13 cellular contexts compared by ENCODE assay signal in genomic region chr17:81652901-81653771, GRCh38. TPM values are rescaled to one million over a fixed set of nuclear protein-coding genes. Genes with fewer than 3 reads are reported as not detected.
DNase-seq lines count a peak whose midpoint lies in the region; ATAC-seq and TF ChIP-seq lines count a peak whose summit lies in the region.
"Had no signal": no experiment of that assay in that cellular context is flagged by ENCODE, and none has a peak within 500 bp of the region (broad histone marks: within the 10 kb centered on the region; RNA-seq: fewer than 3 reads in every experiment).

No MANE protein-coding gene starts in this region.

- TF ChIP-seq RAD21 in IMR-90 (IDR thresholded peaks at IDR 0.05; ENCODE audit: low read length) = no peak

- no peak for TF ChIP-seq POLR2A in IMR-90 (IDR thresholded peaks at IDR 0.05; ENCODE audit: low read depth, low read length)

- H3K9me1 ChIP-seq in IMR-90 (ENCODE audit: insufficient read depth, low read length) = peaks cover 12% of the 10 kb centered on the region

- no peak overlapping the region for H2BK5ac ChIP-seq in IMR-90 (ENCODE audit: low read depth, low read length, poor library complexity, severe bottlenecking)

- ATAC-seq in IMR-90 (ENCODE audit: low read depth) (no peak), GM21786 (IDR thresholded peaks at IDR 0.05; ENCODE audit: unreplicated experiment) (no peak)
- peak; percentile 64 to 66 for ATAC-seq in natural killer cell treated with Interleukin-12 subunit alpha and Interleukin-12 subunit beta and Interleukin-15 and Interleukin-18, amount 100 ng/mL, for 72 hours

- no peak for TF ChIP-seq CTCF in IMR-90 (conservative IDR thresholded peaks at IDR 0.05; ENCODE audit: low read depth, low read length)

- H3K4me2 ChIP-seq in IMR-90 (ENCODE audit: low read depth, low read length) = no peak overlapping the region

- peak overlapping the region; percentile 70 for H3K4me3 Mint-ChIP-seq in dendritic cell treated with granulocyte-macrophage colony-stimulating factor and Interleukin-4, amounts not matched to agents 40 ng/mL and 50 ng/mL, for 4 days
- peak overlapping the region; percentile 86 for H3K4me3 Mint-ChIP-seq in natural killer cell treated with Interleukin-12 subunit alpha and Interleukin-12 subunit beta and Interleukin-15 and Interleukin-18, amount 100 ng/mL, for 72 hours

- peak overlapping the region; percentile 28 for H2AK9ac ChIP-seq in IMR-90 (replicated peaks; ENCODE audit: low read depth, low read length, poor library complexity)

- no peak overlapping the region for H2BK15ac ChIP-seq in IMR-90 (ENCODE audit: low read depth, low read length)

- no peaks in the 10 kb centered on the region for H3K36me3 Mint-ChIP-seq in dendritic cell treated with granulocyte-macrophage colony-stimulating factor and Interleukin-4, amounts not matched to agents 40 ng/mL and 50 ng/mL, for 4 days (ENCODE audit: low read depth)
- no peaks in the 10 kb centered on the region for H3K36me3 Mint-ChIP-seq in natural killer cell treated with Interleukin-12 subunit alpha and Interleukin-12 subunit beta and Interleukin-15 and Interleukin-18, amount 100 ng/mL, for 72 hours

- H3K56ac ChIP-seq in IMR-90 (ENCODE audit: extremely low read depth, insufficient read depth, low read length) = no peak overlapping the region

- H3K18ac ChIP-seq in IMR-90 (ENCODE audit: low read depth, low read length) = no peak overlapping the region

- H3K4ac ChIP-seq in IMR-90 (ENCODE audit: low read depth, low read length) = no peak overlapping the region

- POLR2A ChIA-PET in IMR-90 (lab: Charles Lee; ENCODE audit: unreplicated experiment) = no interaction called here

- H3K9me3 ChIP-seq in IMR-90 (ENCODE audit: control insufficient read depth, insufficient read depth, low read length) = peaks cover 8% of the 10 kb centered on the region; the same call in 1 of the 2 replicates

- peaks cover 3% of the 10 kb centered on the region; the same call in 1 of the 2 replicates for H4K20me1 ChIP-seq in IMR-90 (ENCODE audit: insufficient read depth, low read length)

- H2AK5ac ChIP-seq in IMR-90 (ENCODE audit: low read depth, low read length) = peak overlapping the region; percentile 39; the same call in 1 of the 2 replicates

- BruUV-seq in IMR-90 (replicated peaks; lab: Mats Ljungman, UMichigan) = no TSS peak

- H2BK20ac ChIP-seq in IMR-90 (ENCODE audit: low read depth, low read length) = no peak overlapping the region

- no peak overlapping the region for H3K27ac ChIP-seq in IMR-90 (ENCODE audit: insufficient read depth, low read length)
- H3K27ac ChIP-seq: uterus had no signal

- H3K23ac ChIP-seq in IMR-90 (ENCODE audit: low read depth, low read length) = no peak overlapping the region

- peak overlapping the region; percentile 77 for H3K27ac Mint-ChIP-seq in dendritic cell treated with granulocyte-macrophage colony-stimulating factor and Interleukin-4, amounts not matched to agents 40 ng/mL and 50 ng/mL, for 4 days
- peak overlapping the region; percentile 46 to 86 for H3K27ac Mint-ChIP-seq in natural killer cell treated with Interleukin-12 subunit alpha and Interleukin-12 subunit beta and Interleukin-15 and Interleukin-18, amount 100 ng/mL, for 72 hours

- peaks cover 34% of the 10 kb centered on the region for H3K27me3 Mint-ChIP-seq in dendritic cell treated with granulocyte-macrophage colony-stimulating factor and Interleukin-4, amounts not matched to agents 40 ng/mL and 50 ng/mL, for 4 days
- peaks cover 0 to 6% of the 10 kb centered on the region in 2 donors for H3K27me3 Mint-ChIP-seq in natural killer cell treated with Interleukin-12 subunit alpha and Interleukin-12 subunit beta and Interleukin-15 and Interleukin-18, amount 100 ng/mL, for 72 hours

- no peak overlapping the region for H3K9ac ChIP-seq in IMR-90 (ENCODE audit: low read depth, low read length)

- no peaks in the 10 kb centered on the region for H3K36me3 ChIP-seq in IMR-90 (ENCODE audit: control insufficient read depth, insufficient read depth, low read length)
- H3K36me3 ChIP-seq: uterus had no signal

- peaks cover 6% of the 10 kb centered on the region for H3K4me1 ChIP-seq in IMR-90 (ENCODE audit: control insufficient read depth, insufficient read depth, low read length)
- H3K4me1 ChIP-seq: uterus had no signal

- dilution Hi-C loops in IMR-90 (cut with HindIII; ENCODE audit: low sequenced_read_pairs, unreplicated experiment) = no loop called here

- in situ Hi-C loops in IMR-90 (cut with MboI; ENCODE audit: low sequenced_read_pairs) = no loop called here

- H3K4me3 ChIP-seq in IMR-90 (ENCODE audit: insufficient read depth, low read depth, low read length) = no peak overlapping the region
- H3K4me3 ChIP-seq: lung, uterus had no signal

- no peak overlapping the region for H4K91ac ChIP-seq in IMR-90 (ENCODE audit: insufficient read depth, low read depth, low read length)

- intact Hi-C loops in IMR-90 (cut with micrococcal nuclease) = no loop called here
- intact Hi-C loops in dendritic cell treated with granulocyte-macrophage colony-stimulating factor and Interleukin-4, amounts not matched to agents 40 ng/mL and 50 ng/mL, for 4 days (cut with micrococcal nuclease) = no loop called here

- no peak overlapping the region for H3K14ac ChIP-seq in IMR-90 (replicated peaks; ENCODE audit: low read depth, low read length)

- peak overlapping the region; percentile 51 for H2AFZ ChIP-seq in IMR-90 (replicated peaks; ENCODE audit: low read length, poor library complexity)

- peaks cover 9% of the 10 kb centered on the region for H3K27me3 ChIP-seq in IMR-90 (ENCODE audit: control insufficient read depth, insufficient read depth, low read length)

- H4K5ac ChIP-seq in IMR-90 (ENCODE audit: low read depth, low read length) = no peak overlapping the region

- H4K8ac ChIP-seq in IMR-90 (ENCODE audit: low read depth in 2 of 2, low read length in 2 of 2) = no peak overlapping the region

- H3K9me3 Mint-ChIP-seq in dendritic cell treated with granulocyte-macrophage colony-stimulating factor and Interleukin-4, amounts not matched to agents 40 ng/mL and 50 ng/mL, for 4 days = no peaks in the 10 kb centered on the region
- H3K9me3 Mint-ChIP-seq in natural killer cell treated with Interleukin-12 subunit alpha and Interleukin-12 subunit beta and Interleukin-15 and Interleukin-18, amount 100 ng/mL, for 72 hours = no peaks in the 10 kb centered on the region

- no peak overlapping the region for H2BK120ac ChIP-seq in IMR-90 (ENCODE audit: low read depth, low read length)

- peaks cover 44% of the 10 kb centered on the region for H3K4me1 Mint-ChIP-seq in dendritic cell treated with granulocyte-macrophage colony-stimulating factor and Interleukin-4, amounts not matched to agents 40 ng/mL and 50 ng/mL, for 4 days (ENCODE audit: low read depth)
- peaks cover 0 to 9% of the 10 kb centered on the region in 2 donors for H3K4me1 Mint-ChIP-seq in natural killer cell treated with Interleukin-12 subunit alpha and Interleukin-12 subunit beta and Interleukin-15 and Interleukin-18, amount 100 ng/mL, for 72 hours (ENCODE audit: low read depth in 2 of 2)

- WGBS in IMR-90 (ENCODE audit: extremely low coverage in 2 of 2, insufficient read length in 1 of 2), 2 experiments = 75% methylated on average over 2 of the region's 29 CpGs; no CpG with 5 or more reads in 1 of the 2 experiments

- DNase-seq in ELF-1 (ENCODE audit: low read depth, low spot score) (peak; percentile 70), IMR-90 (no peak), cerebellar cortex (ENCODE audit: low spot score) (no peak), NOMO-1 treated with dmso at 0.1 percent for 144 hours (lab: John Stamatoyannopoulos, UW; ENCODE audit: unreplicated experiment) (no peak), NCI-H510A treated with DMSO at 0.1 percent for 48 hours (lab: John Stamatoyannopoulos, UW) (no peak)
- DNase-seq in natural killer cell treated with Interleukin-12 subunit alpha and Interleukin-12 subunit beta and Interleukin-15 and Interleukin-18, amount 100 ng/mL, for 72 hours (ENCODE audit: low spot score) = no peak
- DNase-seq: EL, NCI-H1092 treated with DMSO at 0.1 percent for 48 hours, SHP77 treated with DMSO at 0.1 percent for 48 hours, uterus had no signal

- H3K79me1 ChIP-seq in IMR-90 (ENCODE audit: low read depth in 1 of 2, low read length in 2 of 2) = no peaks in the 10 kb centered on the region; a peak in 1 of 4 replicates

- CTCF ChIA-PET in IMR-90 (lab: Yijun Ruan, JAX) = no interaction called here

RNA-seq across cellular contexts. Expression of gene PDE6G, which starts 3.2 kb away (rescaled TPM):
- not detected in 2 replicates for total RNA-seq in IMR-90 (2012; rRNA removed)
- 1.3 and 2.7 TPM in 2 replicates for polyA plus RNA-seq in IMR-90 (2012; rRNA removed)
- 1.0 and 1.4 TPM in 2 replicates for polyA plus RNA-seq in IMR-90 (2012; cell fraction: cytosol; rRNA removed)
- polyA plus RNA-seq in IMR-90 (2012; cell fraction: nucleus; rRNA removed; ENCODE audit: low replicate concordance) = 0.63 and 0.65 TPM in 2 replicates
- 1 to 10 TPM; 4.8 to 8.9 TPM for total RNA-seq in natural killer cell treated with Interleukin-12 subunit alpha and Interleukin-12 subunit beta and Interleukin-15 and Interleukin-18, amount 100 ng/mL, for 72 hours

RNA-seq across cellular contexts. Expression of gene OXLD1, which starts 13.3 kb away (rescaled TPM):
- 9.9 and 10.3 TPM in 2 replicates for total RNA-seq in IMR-90 (2012; rRNA removed)
- 22.3 and 26.4 TPM in 2 replicates for polyA plus RNA-seq in IMR-90 (2012; rRNA removed)
- 25.7 and 46.6 TPM in 2 replicates for polyA plus RNA-seq in IMR-90 (2012; cell fraction: cytosol; rRNA removed)
- 52.8 and 86.9 TPM in 2 replicates for polyA plus RNA-seq in IMR-90 (2012; cell fraction: nucleus; rRNA removed; ENCODE audit: low replicate concordance)
- total RNA-seq in natural killer cell treated with Interleukin-12 subunit alpha and Interleukin-12 subunit beta and Interleukin-15 and Interleukin-18, amount 100 ng/mL, for 72 hours = 10 to 100 TPM; 35.2 to 45.6 TPM

RNA-seq across cellular contexts. Expression of gene CCDC137, which starts 13.4 kb away (rescaled TPM):
- 7.5 and 9.2 TPM in 2 replicates for total RNA-seq in IMR-90 (2012; rRNA removed)
- 18.4 and 23.2 TPM in 2 replicates for polyA plus RNA-seq in IMR-90 (2012; rRNA removed)
- polyA plus RNA-seq in IMR-90 (2012; cell fraction: cytosol; rRNA removed) = 16.7 and 34.8 TPM in 2 replicates
- 12.3 and 18.2 TPM in 2 replicates for polyA plus RNA-seq in IMR-90 (2012; cell fraction: nucleus; rRNA removed; ENCODE audit: low replicate concordance)
- 10 to 100 TPM; 38.0 to 90.1 TPM for total RNA-seq in natural killer cell treated with Interleukin-12 subunit alpha and Interleukin-12 subunit beta and Interleukin-15 and Interleukin-18, amount 100 ng/mL, for 72 hours

RNA-seq across cellular contexts. Expression of gene TSPAN10, which starts 16.1 kb away (rescaled TPM):
- 1.1 and 1.4 TPM in 2 replicates for total RNA-seq in IMR-90 (2012; rRNA removed)
- 4.5 and 5.3 TPM in 2 replicates for polyA plus RNA-seq in IMR-90 (2012; rRNA removed)
- 4.5 and 6.5 TPM in 2 replicates for polyA plus RNA-seq in IMR-90 (2012; cell fraction: cytosol; rRNA removed)
- 4.2 and 13.3 TPM in 2 replicates for polyA plus RNA-seq in IMR-90 (2012; cell fraction: nucleus; rRNA removed; ENCODE audit: low replicate concordance)
- under 1 TPM in 1 of 2 donors, not detected in 1; 0.50 TPM for total RNA-seq in natural killer cell treated with Interleukin-12 subunit alpha and Interleukin-12 subunit beta and Interleukin-15 and Interleukin-18, amount 100 ng/mL, for 72 hours

RNA-seq across cellular contexts. Expression of gene NPLOC4, which starts 16.2 kb away (rescaled TPM):
- total RNA-seq in IMR-90 (2012; rRNA removed) = 66.1 and 70.4 TPM in 2 replicates
- polyA plus RNA-seq in IMR-90 (2012; rRNA removed) = 74.9 and 78.3 TPM in 2 replicates
- 62.7 and 65.1 TPM in 2 replicates for polyA plus RNA-seq in IMR-90 (2012; cell fraction: cytosol; rRNA removed)
- 101 and 121 TPM in 2 replicates for polyA plus RNA-seq in IMR-90 (2012; cell fraction: nucleus; rRNA removed; ENCODE audit: low replicate concordance)
- total RNA-seq in natural killer cell treated with Interleukin-12 subunit alpha and Interleukin-12 subunit beta and Interleukin-15 and Interleukin-18, amount 100 ng/mL, for 72 hours = 100 to 1,000 TPM; 161 to 174 TPM

Comparison
In these comparisons a context has a peak if more than half of its experiments do, and no peak if none do; other contexts are left out.
1. ATAC-seq: peak in natural killer cell treated with Interleukin-12 subunit alpha and Interleukin-12 subunit beta and Interleukin-15 and Interleukin-18, amount 100 ng/mL, for 72 hours (2 of 2); none in IMR-90 (single experiment) and GM21786 (single experiment).